In genomic region chr15:90036806-90037509, GRCh38 we compare ENCODE assay signal across 3 cellular contexts.
TF ChIP-seq lines count a peak whose summit lies in the region.

No MANE protein-coding gene starts in this region.

TF ChIP-seq in liver, 16 proteins besides CTCF, POLR2A, EP300 and RAD21:
- TF ChIP-seq FOXA2 (IDR thresholded peaks at IDR 0.05) (no peak), HNF4G (IDR thresholded peaks at IDR 0.05) (no peak), ZBTB33 (IDR thresholded peaks at IDR 0.05) (no peak), ATF3 (IDR thresholded peaks at IDR 0.05) (no peak), TAF1 (conservative IDR thresholded peaks at IDR 0.05) (no peak), HNF4A (conservative IDR thresholded peaks at IDR 0.05) (no peak), JUND (IDR thresholded peaks at IDR 0.05) (no peak), SP1 (IDR thresholded peaks at IDR 0.05) (no peak), RXRA (IDR thresholded peaks at IDR 0.05) (no peak), EGR1 (IDR thresholded peaks at IDR 0.05; ENCODE audit: low read depth in 2 of 2) (no peak), YY1 (IDR thresholded peaks at IDR 0.05) (no peak), REST (IDR thresholded peaks at IDR 0.05) (no peak)

TF ChIP-seq in HepG2, 621 proteins besides CTCF, POLR2A, EP300 and RAD21 (continues in another document):
- TF ChIP-seq UBTF (CRISPR knock-in tag; IDR thresholded peaks at IDR 0.05) (no peak), CC2D1A (CRISPR knock-in tag; IDR thresholded peaks at IDR 0.05) (no peak), PHF20 (CRISPR knock-in tag; IDR thresholded peaks at IDR 0.05) (no peak), REPIN1 (CRISPR knock-in tag; IDR thresholded peaks at IDR 0.05; ENCODE audit: borderline replicate concordance, low read depth) (no peak), ZNF772 (CRISPR knock-in tag; IDR thresholded peaks at IDR 0.05) (no peak), E2F5 (CRISPR knock-in tag; conservative IDR thresholded peaks at IDR 0.05) (no peak), ZNF335 (CRISPR knock-in tag; IDR thresholded peaks at IDR 0.05) (no peak), ZNF556 (CRISPR knock-in tag; IDR thresholded peaks at IDR 0.05; ENCODE audit: borderline replicate concordance) (no peak), STAT6 (CRISPR knock-in tag; IDR thresholded peaks at IDR 0.05; ENCODE audit: borderline replicate concordance) (no peak), ZNF414 (CRISPR knock-in tag; IDR thresholded peaks at IDR 0.05) (no peak), E2F1 (CRISPR knock-in tag; IDR thresholded peaks at IDR 0.05) (no peak), GMEB2 (CRISPR knock-in tag; IDR thresholded peaks at IDR 0.05; ENCODE audit: low read depth) (no peak), SP2 (CRISPR knock-in tag; IDR thresholded peaks at IDR 0.05) (no peak)

TF ChIP-seq in GM12878, 131 proteins besides CTCF, POLR2A, EP300 and RAD21:
- TF ChIP-seq ZNF687 (IDR thresholded peaks at IDR 0.05) (0 out of 2 replicates have a peak, but pooled peaks have one; percentile 13), FOS (IDR thresholded peaks at IDR 0.05; ENCODE audit: borderline replicate concordance, extremely low read depth, insufficient read length) (no peak)
